11 cellular contexts compared by ENCODE assay signal in the genomic region with DNA sequence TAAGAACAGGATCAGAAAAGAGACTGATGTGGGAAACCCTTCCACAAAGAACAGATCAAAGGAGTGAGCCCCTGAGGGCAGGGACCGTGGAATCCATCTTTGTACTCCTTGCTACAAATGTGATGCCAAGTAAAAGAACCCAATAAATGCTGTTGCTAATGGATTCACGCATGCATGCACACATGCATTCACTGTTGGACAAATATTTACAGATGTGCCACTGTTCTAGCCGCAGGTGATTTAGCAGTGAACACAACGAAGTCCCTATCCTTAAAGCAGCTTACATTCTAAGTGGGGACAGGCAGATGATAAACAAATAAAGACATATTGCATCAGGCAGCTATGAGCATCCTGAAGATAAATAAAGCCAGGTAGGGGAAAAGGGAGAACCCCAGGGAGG.
DNase-seq lines count a peak whose midpoint lies in the region; ATAC-seq and TF ChIP-seq lines count a peak whose summit lies in the region.
"Had no signal": no experiment of that assay in that cellular context is flagged by ENCODE, and none has a peak within 500 bp of the region (broad histone marks: within the 10 kb centered on the region; RNA-seq: fewer than 3 reads in every experiment).

No MANE protein-coding gene starts in this region.

- peak overlapping the region; percentile 10 for H3K27ac ChIP-seq in CD4-positive, alpha-beta memory T cell (ENCODE audit: low read depth, low read length)
- H3K27ac ChIP-seq in coronary artery: no peak overlapping the region
- H3K27ac ChIP-seq: SK-N-MC had no signal

- H3K36me3 Mint-ChIP-seq in CD4-positive, alpha-beta memory T cell: peaks cover 22 to 65% of the 10 kb centered on the region in 2 donors
- peaks cover 39% of the 10 kb centered on the region for H3K36me3 Mint-ChIP-seq in T-cell
- peaks cover 9 to 16% of the 10 kb centered on the region in 2 donors for H3K36me3 Mint-ChIP-seq in naive B cell

- CTCF ChIA-PET in CD4-positive, alpha-beta memory T cell (lab: Charles Lee; ENCODE audit: partially characterized antibody): interaction anchor here (0.6 to 2.7 kb wide), 4 partner anchors 9 to 413 kb away, joined by 3 to 11 read pairs (median 3); no protein-coding TSS in a partner anchor
- CTCF ChIA-PET in T-cell (lab: Charles Lee): no interaction called here

- intact Hi-C loops in CD4-positive, alpha-beta memory T cell (cut with micrococcal nuclease): no loop called here

- no peaks in the 10 kb centered on the region for H3K9me3 Mint-ChIP-seq in CD4-positive, alpha-beta memory T cell
- no peaks in the 10 kb centered on the region for H3K9me3 Mint-ChIP-seq in T-cell
- H3K9me3 Mint-ChIP-seq in naive B cell: no peaks in the 10 kb centered on the region

- peak overlapping the region in 5 of 8 donors; percentile 12 to 76 (median 57) for H3K4me3 Mint-ChIP-seq in CD4-positive, alpha-beta memory T cell
- H3K4me3 Mint-ChIP-seq in T-cell: peak overlapping the region in 1 of 3 donors; percentile 81
- peak overlapping the region; percentile 44 to 92 (median 59) for H3K4me3 Mint-ChIP-seq in naive B cell

- no peaks in the 10 kb centered on the region for H3K27me3 ChIP-seq in CD4-positive, alpha-beta memory T cell (ENCODE audit: insufficient read depth, low read length)

- H3K27me3 Mint-ChIP-seq in CD4-positive, alpha-beta memory T cell: peaks cover 0 to 5% of the 10 kb centered on the region in 2 donors
- H3K27me3 Mint-ChIP-seq in T-cell (no peaks in the 10 kb centered on the region), naive B cell (no peaks in the 10 kb centered on the region)

- H3K4me1 Mint-ChIP-seq in CD4-positive, alpha-beta memory T cell: peaks cover 67 to 74% (median 70%) of the 10 kb centered on the region in 4 donors
- H3K4me1 Mint-ChIP-seq in T-cell (peaks cover 62 to 93% (median 65%) of the 10 kb centered on the region in 3 donors), naive B cell (peaks cover 70 to 83% (median 82%) of the 10 kb centered on the region in 3 donors)

- POLR2A ChIA-PET in CD4-positive, alpha-beta memory T cell (lab: Charles Lee; ENCODE audit: partially characterized antibody): interaction anchor here (0.6 to 7.5 kb wide), 6 partner anchors 9 to 1226 kb away, joined by 3 to 114 read pairs (median 3); no protein-coding TSS in a partner anchor
- POLR2A ChIA-PET in T-cell (lab: Charles Lee): interaction anchor here (0.8 to 1.7 kb wide), 3 partner anchors 9 to 17 kb away, joined by 3 to 6 read pairs (median 4); no protein-coding TSS in a partner anchor

- H3K4me3 ChIP-seq in CD4-positive, alpha-beta memory T cell (ENCODE audit: low read length in 2 of 2): no peak overlapping the region
- no peak overlapping the region for H3K4me3 ChIP-seq in coronary artery
- H3K4me3 ChIP-seq: SK-N-MC had no signal

- peak in 1 of 5 donors; percentile 16 for DNase-seq in CD4-positive, alpha-beta memory T cell
- peak; percentile 95 for DNase-seq in DMS53 treated with DMSO at 0.1 percent for 48 hours (lab: John Stamatoyannopoulos, UW; ENCODE audit: unreplicated experiment)
- no peak for DNase-seq in T-cell
- no peak for DNase-seq in naive B cell
- DNase-seq in activated CD4-positive, CD25-positive, alpha-beta regulatory T cell treated with anti-CD3 and anti-CD28 coated beads, Interleukin-2, amount 50 U/mL, for 72 hours: no peak
- DNase-seq in coronary artery (ENCODE audit: low spot score): no peak
- DNase-seq: mammary epithelial cell; NCI-H524; stimulated activated naive CD4-positive, alpha-beta T cell had no signal

- H3K36me3 ChIP-seq in CD4-positive, alpha-beta memory T cell (ENCODE audit: insufficient read depth, low read length): peaks cover 8% of the 10 kb centered on the region

- H3K4me1 ChIP-seq in CD4-positive, alpha-beta memory T cell (ENCODE audit: insufficient read depth, low read length): peaks cover 69% of the 10 kb centered on the region

- TF ChIP-seq CTCF in coronary artery (IDR thresholded peaks at IDR 0.05): no peak

- H3K9me3 ChIP-seq in CD4-positive, alpha-beta memory T cell (ENCODE audit: control insufficient read depth in 1 of 2, low read length in 2 of 2): no peaks in the 10 kb centered on the region

- no peak for ATAC-seq in T-cell (replicated peaks in 1 of 4)
- no peak for ATAC-seq in naive B cell (ENCODE audit: low read depth in 2 of 2)
- no peak for ATAC-seq in HG02870 (IDR thresholded peaks at IDR 0.05; ENCODE audit: unreplicated experiment)

- peak overlapping the region; percentile 89 to 100 (median 94) for H3K27ac Mint-ChIP-seq in CD4-positive, alpha-beta memory T cell
- H3K27ac Mint-ChIP-seq in T-cell: peak overlapping the region; percentile 83 to 99
- H3K27ac Mint-ChIP-seq in naive B cell: peak overlapping the region; percentile 64 to 100 (median 83)
